ENCODE assay signal across 8 cellular contexts in the genomic region with DNA sequence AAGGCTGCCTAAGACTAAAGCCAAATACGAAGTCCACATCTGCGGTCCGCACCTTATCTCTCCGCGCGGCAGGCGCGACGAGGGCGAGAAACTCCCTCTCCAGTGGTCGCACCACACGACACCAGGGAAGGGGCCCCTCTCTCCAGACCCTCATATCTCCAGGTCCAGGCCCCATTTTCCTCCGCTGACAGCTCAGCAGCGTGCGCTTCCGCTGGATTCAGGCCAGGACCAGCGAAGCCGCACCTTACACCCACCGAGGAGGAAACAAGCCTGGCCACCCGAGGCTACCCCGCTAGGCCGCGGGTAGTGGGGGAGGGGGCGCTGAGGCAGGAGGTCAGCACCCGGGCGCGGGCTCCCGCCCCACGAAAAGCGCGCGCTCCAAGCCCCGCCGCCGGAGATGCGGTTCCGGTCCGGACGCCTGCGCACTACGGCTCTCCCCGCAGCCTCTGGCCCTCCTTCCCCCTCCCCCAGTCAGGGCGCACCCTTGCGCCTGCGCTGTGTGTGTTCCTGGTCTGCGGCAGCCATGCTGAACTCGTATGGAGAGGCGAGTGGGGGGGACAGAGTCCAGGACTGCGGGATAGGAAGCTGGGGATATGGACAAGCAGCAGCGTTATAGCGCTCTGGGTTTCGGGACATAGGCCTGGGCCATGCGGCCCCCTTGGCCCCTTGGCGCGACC. TPM values are rescaled to one million over a fixed set of nuclear protein-coding genes. Genes with fewer than 3 reads are reported as not detected.
DNase-seq lines count a peak whose midpoint lies in the region; ATAC-seq lines count a peak whose summit lies in the region.

A gene (plus strand): TSS at position 502 of the 677 bp plus-strand sequence. CDS start 4,305 bp downstream, outside the sequence.

- peaks cover 51% of the 10 kb centered on the region for H3K36me3 Mint-ChIP-seq in effector memory CD8-positive, alpha-beta T cell (ENCODE audit: insufficient read depth)

- H3K27me3 ChIP-seq in BLaER1, result no peaks in the 10 kb centered on the region
- no peaks in the 10 kb centered on the region for H3K27me3 ChIP-seq in mesenchymal stem cell (ENCODE audit: control insufficient read depth in 1 of 2, insufficient read depth in 1 of 2, low read length in 2 of 2)

- H4K8ac ChIP-seq in mesenchymal stem cell (ENCODE audit: low read length), result peak within 1 kb of the TSS; percentile 100

- H2AFZ ChIP-seq in mesenchymal stem cell (ENCODE audit: low read depth, low read length), result no peak within 1 kb of the TSS

- H3K4me3 Mint-ChIP-seq in effector memory CD8-positive, alpha-beta T cell, result peak within 1 kb of the TSS; percentile 88 to 94

- DNase-seq in HT1080 (ENCODE audit: low read depth), result peak; percentile 94
- peak; percentile 95 for DNase-seq in NOMO-1 treated with dmso at 0.1 percent for 144 hours (lab: John Stamatoyannopoulos, UW; ENCODE audit: unreplicated experiment)
- peak; percentile 83 to 95 (median 91) for DNase-seq in activated CD8-positive, alpha-beta memory T cell treated with anti-CD3 and anti-CD28 coated beads for 48 hours (ENCODE audit: low read depth in 2 of 3, low spot score in 2 of 3)
- DNase-seq in effector memory CD8-positive, alpha-beta T cell, result peak; percentile 95 to 96 (median 95)
- DNase-seq in mesenchymal stem cell, result peak; percentile 97
- DNase-seq in stimulated activated CD8-positive, alpha-beta memory T cell treated with anti-CD3 and anti-CD28 coated beads, Interleukin-12 subunit alpha, Interleukin-12 subunit beta, amount 100 ng/mL, for 24 hours (ENCODE audit: extremely low read depth), result peak; percentile 93

- H3K9me3 Mint-ChIP-seq in effector memory CD8-positive, alpha-beta T cell, result no peaks in the 10 kb centered on the region

- H3K27ac Mint-ChIP-seq in effector memory CD8-positive, alpha-beta T cell, result peak within 1 kb of the TSS; percentile 94 to 98

- peak within 1 kb of the TSS; percentile 83 for H2BK15ac ChIP-seq in mesenchymal stem cell (ENCODE audit: low read depth, poor library complexity, severe bottlenecking)

- H3K27me3 Mint-ChIP-seq in effector memory CD8-positive, alpha-beta T cell, result no peaks in the 10 kb centered on the region

- no peaks in the 10 kb centered on the region; the same call in 1 of the 2 replicates for H3K9me3 ChIP-seq in BLaER1
- no peaks in the 10 kb centered on the region for H3K9me3 ChIP-seq in mesenchymal stem cell (ENCODE audit: control insufficient read depth, low read length)

- peak within 1 kb of the TSS in 1 of 2 experiments; percentile 98 for H3K14ac ChIP-seq in mesenchymal stem cell (ENCODE audit: low read length in 2 of 2)

- H3K27ac ChIP-seq in BLaER1 (peak within 1 kb of the TSS; percentile 100), mesenchymal stem cell (ENCODE audit: low read length, poor library complexity, severe bottlenecking) (peak within 1 kb of the TSS; percentile 99)

- WGBS in mesenchymal stem cell, result 0% methylated on average over 25 of the region's 55 CpGs

- H3K9ac ChIP-seq in BLaER1 (peak within 1 kb of the TSS; percentile 99), mesenchymal stem cell (ENCODE audit: low read length) (peak within 1 kb of the TSS; percentile 100)

- H2AK5ac ChIP-seq in mesenchymal stem cell (ENCODE audit: low read length, severe bottlenecking), result peak within 1 kb of the TSS; percentile 97

- peaks cover 11% of the 10 kb centered on the region for H4K20me1 ChIP-seq in BLaER1

- H3K4me2 ChIP-seq in BLaER1, result peak within 1 kb of the TSS; percentile 87
- peak within 1 kb of the TSS; percentile 78 for H3K4me2 ChIP-seq in mesenchymal stem cell (ENCODE audit: low read length, poor library complexity, severe bottlenecking)

- peaks cover 5% of the 10 kb centered on the region for H3K79me1 ChIP-seq in mesenchymal stem cell (replicated peaks; ENCODE audit: low read length, poor library complexity, severe bottlenecking)

- H3K36me3 ChIP-seq in BLaER1 (peaks cover 10% of the 10 kb centered on the region), mesenchymal stem cell (ENCODE audit: control insufficient read depth in 1 of 2, insufficient read depth in 2 of 2, low read depth in 1 of 2, low read length in 2 of 2) (peaks cover 9% of the 10 kb centered on the region in 2 experiments)

- peak within 1 kb of the TSS; percentile 99 to 100 for H3K18ac ChIP-seq in mesenchymal stem cell (ENCODE audit: low read depth in 1 of 2, low read length in 2 of 2)

- peak within 1 kb of the TSS; percentile 87 for H3K4me3 ChIP-seq in BLaER1
- peak within 1 kb of the TSS; percentile 69 to 96 for H3K4me3 ChIP-seq in mesenchymal stem cell (ENCODE audit: insufficient read depth in 1 of 2, low read depth in 1 of 2, low read length in 2 of 2)

- H4K91ac ChIP-seq in mesenchymal stem cell (ENCODE audit: low read length), result peak within 1 kb of the TSS; percentile 98

- peak; percentile 35 for ATAC-seq in GM19397 (IDR thresholded peaks at IDR 0.05; ENCODE audit: unreplicated experiment)
- peak; percentile 40 for ATAC-seq in effector memory CD8-positive, alpha-beta T cell (replicated peaks)

- peaks cover 48 to 61% of the 10 kb centered on the region in 2 donors for H3K4me1 Mint-ChIP-seq in effector memory CD8-positive, alpha-beta T cell (ENCODE audit: low read depth in 2 of 2)

- H3K23ac ChIP-seq in mesenchymal stem cell (ENCODE audit: low read length in 2 of 2), result peak within 1 kb of the TSS; percentile 81 to 90

- H3K4ac ChIP-seq in mesenchymal stem cell (ENCODE audit: low read depth in 1 of 2, low read length in 2 of 2), result peak within 1 kb of the TSS; percentile 99 to 100

- peak within 1 kb of the TSS; percentile 14 to 99 for H2BK12ac ChIP-seq in mesenchymal stem cell (ENCODE audit: low read length in 2 of 2)

- H2BK5ac ChIP-seq in mesenchymal stem cell (ENCODE audit: low read depth, low read length, poor library complexity, severe bottlenecking), result peak within 1 kb of the TSS; percentile 92

- H3K4me1 ChIP-seq in BLaER1 (peaks cover 28% of the 10 kb centered on the region), mesenchymal stem cell (ENCODE audit: control insufficient read depth, insufficient read depth, low read depth, low read length) (peaks cover 4% of the 10 kb centered on the region)

- H2BK120ac ChIP-seq in mesenchymal stem cell (ENCODE audit: low read depth, low read length), result peak within 1 kb of the TSS; percentile 100

RNA-seq across cellular contexts. Expression of the gene that starts here (rescaled TPM):
- 119 and 125 TPM in 2 replicates for total RNA-seq in HT1080 (2014; rRNA removed; shearing (Covaris generic))
- 129 TPM in 2 replicates for polyA plus RNA-seq in HT1080 (2015; cell fraction: cytosol; rRNA removed)
- 356 and 358 TPM in 2 replicates for polyA plus RNA-seq in HT1080 (2015; cell fraction: nucleus; rRNA removed)
- polyA plus RNA-seq in mesenchymal stem cell (2013, experiment 1 of 2), result 132 TPM
- 129 TPM for polyA plus RNA-seq in mesenchymal stem cell (2013, experiment 2 of 2)

Comparison
In these comparisons a context has a peak if more than half of its experiments do, and no peak if none do; other contexts are left out.
1. Peak in every context shown above with its lines: DNase-seq, ATAC-seq, H3K4me3 ChIP-seq and H3K27ac ChIP-seq.